In genomic region chr1:37925316-37925715, GRCh38 we compare ENCODE assay signal across 1 cellular context.
TF ChIP-seq lines count a peak whose summit lies in the region.

No MANE protein-coding gene starts in this region.

TF ChIP-seq in K562, 482 proteins besides CTCF, POLR2A, EP300 and RAD21 (continued from another document):
- TF ChIP-seq NKRF (IDR thresholded peaks at IDR 0.05; ENCODE audit: borderline replicate concordance) = no peak
- no peak for TF ChIP-seq ETV5 (CRISPR knock-in tag; IDR thresholded peaks at IDR 0.05; ENCODE audit: low read depth)
- TF ChIP-seq ZNF165 (CRISPR knock-in tag; IDR thresholded peaks at IDR 0.05; ENCODE audit: borderline replicate concordance) = no peak
- no peak for TF ChIP-seq THRB (CRISPR knock-in tag; conservative IDR thresholded peaks at IDR 0.05)
- no peak for TF ChIP-seq SNRNP70 (optimal IDR thresholded peaks at IDR 0.05; ENCODE audit: low read depth, low read length)
- TF ChIP-seq CHD2 (IDR thresholded peaks at IDR 0.05; ENCODE audit: low read depth, low read length) = no peak
- no peak for TF ChIP-seq ZNF253 (CRISPR knock-in tag; conservative IDR thresholded peaks at IDR 0.05)
